ENCODE assay signal across 35 cellular contexts in genomic region chr10:116039604-116040003, GRCh38.
"Had no signal": no experiment of that assay in that cellular context is flagged by ENCODE, and none has a peak within 500 bp of the region (broad histone marks: within the 10 kb centered on the region; RNA-seq: fewer than 3 reads in every experiment).

No MANE protein-coding gene starts in this region.

- H3K4me3 Mint-ChIP-seq: activated B cell treated with CpG ODN at 0.5 μM for 24 hours; activated CD4-positive, alpha-beta memory T cell treated with anti-CD3 and anti-CD28 coated beads for 36 hours; activated CD4-positive, alpha-beta T cell treated with anti-CD3 and anti-CD28 coated beads, Interleukin-2, amount 10 ng/mL, durations not matched to agents 24 days and 14 days; activated CD8-positive, alpha-beta memory T cell treated with anti-CD3 and anti-CD28 coated beads, Interleukin-2, amount 10 ng/mL, durations not matched to agents 7 days and 5 days; activated CD8-positive, alpha-beta T cell treated with anti-CD3 and anti-CD28 coated beads, Interleukin-2, amount 10 ng/mL, durations not matched to agents 7 days and 5 days; activated naive CD4-positive, alpha-beta T cell treated with anti-CD3 and anti-CD28 coated beads, Interleukin-2, amount 10 ng/mL, durations not matched to agents 7 days and 5 days; activated naive CD4-positive, alpha-beta T cell treated with anti-CD3 and anti-CD28 coated beads, Interleukin-2, amount 50 U/mL, for 24 hours; activated naive CD8-positive, alpha-beta T cell; activated naive CD8-positive, alpha-beta T cell treated with anti-CD3 and anti-CD28 coated beads, Interleukin-2, amount 10 ng/mL, durations not matched to agents 7 days and 5 days; activated naive CD8-positive, alpha-beta T cell treated with anti-CD3 and anti-CD28 coated beads, Interleukin-2, amount 50 U/mL, for 24 hours; activated T-cell treated with anti-CD3 and anti-CD28 coated beads, Interleukin-2, amount 50 U/mL, for 24 hours; central memory CD8-positive, alpha-beta T cell; T-helper 1 cell treated with Interleukin-12 subunit alpha and Interleukin-12 subunit beta and Interleukin-4 antibody, amounts not matched to agents 30 μg/mL and 1 μg/mL, for 36 hours; T-helper 2 cell treated with Interferon-gamma antibody and Interleukin-4, amounts not matched to agents 5 μg/mL and 100 μg/mL, for 36 hours had no signal

- H3K36me3 Mint-ChIP-seq: activated CD4-positive, alpha-beta memory T cell treated with anti-CD3 and anti-CD28 coated beads for 36 hours; activated CD8-positive, alpha-beta memory T cell treated with anti-CD3 and anti-CD28 coated beads, Interleukin-2, amount 10 ng/mL, durations not matched to agents 7 days and 5 days; activated naive CD4-positive, alpha-beta T cell treated with anti-CD3 and anti-CD28 coated beads, Interleukin-2, amount 10 ng/mL, durations not matched to agents 7 days and 5 days; activated naive CD4-positive, alpha-beta T cell treated with anti-CD3 and anti-CD28 coated beads, Interleukin-2, amount 50 U/mL, for 24 hours; activated naive CD8-positive, alpha-beta T cell; activated naive CD8-positive, alpha-beta T cell treated with anti-CD3 and anti-CD28 coated beads, Interleukin-2, amount 10 ng/mL, durations not matched to agents 7 days and 5 days; brain had no signal

- H3K9me3 Mint-ChIP-seq: activated CD4-positive, alpha-beta T cell treated with anti-CD3 and anti-CD28 coated beads, Interleukin-2, amount 10 ng/mL, durations not matched to agents 24 days and 14 days; activated naive CD8-positive, alpha-beta T cell treated with anti-CD3 and anti-CD28 coated beads, Interleukin-2, amount 10 ng/mL, durations not matched to agents 7 days and 5 days had no signal

- H3K36me3 ChIP-seq: ascending aorta, cardiac muscle cell had no signal

- H3K27ac Mint-ChIP-seq: activated B cell treated with CpG ODN at 0.5 μM for 24 hours; activated CD4-positive, alpha-beta memory T cell treated with anti-CD3 and anti-CD28 coated beads for 36 hours; activated CD4-positive, alpha-beta T cell treated with anti-CD3 and anti-CD28 coated beads, Interleukin-2, amount 10 ng/mL, durations not matched to agents 24 days and 14 days; activated CD8-positive, alpha-beta memory T cell treated with anti-CD3 and anti-CD28 coated beads, Interleukin-2, amount 10 ng/mL, durations not matched to agents 7 days and 5 days; activated CD8-positive, alpha-beta T cell treated with anti-CD3 and anti-CD28 coated beads, Interleukin-2, amount 10 ng/mL, durations not matched to agents 7 days and 5 days; activated naive CD4-positive, alpha-beta T cell treated with anti-CD3 and anti-CD28 coated beads, Interleukin-2, amount 10 ng/mL, durations not matched to agents 7 days and 5 days; activated naive CD4-positive, alpha-beta T cell treated with anti-CD3 and anti-CD28 coated beads, Interleukin-2, amount 50 U/mL, for 24 hours; activated naive CD8-positive, alpha-beta T cell; activated naive CD8-positive, alpha-beta T cell treated with anti-CD3 and anti-CD28 coated beads, Interleukin-2, amount 10 ng/mL, durations not matched to agents 7 days and 5 days; activated naive CD8-positive, alpha-beta T cell treated with anti-CD3 and anti-CD28 coated beads, Interleukin-2, amount 50 U/mL, for 24 hours; activated T-cell treated with anti-CD3 and anti-CD28 coated beads, Interleukin-2, amount 50 U/mL, for 24 hours; activated T-helper 2 cell treated with anti-CD3 and anti-CD28 coated beads, Interferon-gamma antibody, Interleukin-2, Interleukin-4, amounts not matched to agents 10 μg/mL and 5 μg/mL and 100 μg/mL, durations not matched to agents 14 hours and 24 hours and 36 hours; brain; T-helper 1 cell treated with Interleukin-12 subunit alpha and Interleukin-12 subunit beta and Interleukin-4 antibody, amounts not matched to agents 30 μg/mL and 1 μg/mL, for 36 hours; T-helper 2 cell treated with Interferon-gamma antibody and Interleukin-4, amounts not matched to agents 5 μg/mL and 100 μg/mL, for 36 hours had no signal

- H3K4me3 ChIP-seq: ascending aorta, cardiac muscle cell had no signal

- H3K27me3 Mint-ChIP-seq: activated B cell treated with CpG ODN at 0.5 μM for 24 hours; activated CD4-positive, alpha-beta memory T cell treated with anti-CD3 and anti-CD28 coated beads for 36 hours; activated CD4-positive, alpha-beta T cell treated with anti-CD3 and anti-CD28 coated beads, Interleukin-2, amount 10 ng/mL, durations not matched to agents 24 days and 14 days; activated CD8-positive, alpha-beta memory T cell treated with anti-CD3 and anti-CD28 coated beads, Interleukin-2, amount 10 ng/mL, durations not matched to agents 7 days and 5 days; activated naive CD4-positive, alpha-beta T cell treated with anti-CD3 and anti-CD28 coated beads, Interleukin-2, amount 10 ng/mL, durations not matched to agents 7 days and 5 days; activated naive CD4-positive, alpha-beta T cell treated with anti-CD3 and anti-CD28 coated beads, Interleukin-2, amount 50 U/mL, for 24 hours; activated naive CD8-positive, alpha-beta T cell treated with anti-CD3 and anti-CD28 coated beads, Interleukin-2, amount 10 ng/mL, durations not matched to agents 7 days and 5 days; activated naive CD8-positive, alpha-beta T cell treated with anti-CD3 and anti-CD28 coated beads, Interleukin-2, amount 50 U/mL, for 24 hours; activated T-cell treated with anti-CD3 and anti-CD28 coated beads, Interleukin-2, amount 50 U/mL, for 24 hours; central memory CD8-positive, alpha-beta T cell had no signal

- H3K27me3 ChIP-seq: ascending aorta, cardiac muscle cell had no signal

- H3K4me1 Mint-ChIP-seq: activated B cell treated with CpG ODN at 0.5 μM for 24 hours; activated CD4-positive, alpha-beta T cell treated with anti-CD3 and anti-CD28 coated beads, Interleukin-2, amount 10 ng/mL, durations not matched to agents 24 days and 14 days; activated CD8-positive, alpha-beta memory T cell treated with anti-CD3 and anti-CD28 coated beads, Interleukin-2, amount 10 ng/mL, durations not matched to agents 7 days and 5 days; activated naive CD4-positive, alpha-beta T cell treated with anti-CD3 and anti-CD28 coated beads, Interleukin-2, amount 10 ng/mL, durations not matched to agents 7 days and 5 days; activated naive CD4-positive, alpha-beta T cell treated with anti-CD3 and anti-CD28 coated beads, Interleukin-2, amount 50 U/mL, for 24 hours; activated naive CD8-positive, alpha-beta T cell treated with anti-CD3 and anti-CD28 coated beads, Interleukin-2, amount 10 ng/mL, durations not matched to agents 7 days and 5 days; activated naive CD8-positive, alpha-beta T cell treated with anti-CD3 and anti-CD28 coated beads, Interleukin-2, amount 50 U/mL, for 24 hours; central memory CD8-positive, alpha-beta T cell had no signal

- DNase-seq: activated B cell treated with CpG ODN at 0.5 μM for 24 hours; activated CD4-positive, alpha-beta memory T cell treated with anti-CD3 and anti-CD28 coated beads for 36 hours; activated CD4-positive, alpha-beta T cell treated with anti-CD3 and anti-CD28 coated beads for 4 hours; activated CD4-positive, alpha-beta T cell treated with anti-CD3 and anti-CD28 coated beads, Interleukin-2, amount 10 ng/mL, durations not matched to agents 24 days and 14 days; activated CD4-positive, alpha-beta T cell treated with anti-CD3 and anti-CD28 coated beads, Interleukin-2, amount 50 U/mL, for 1 hour; activated CD4-positive, alpha-beta T cell treated with anti-CD3 and anti-CD28 coated beads, Interleukin-2, amount 50 U/mL, for 4 hours; activated CD4-positive, CD25-positive, alpha-beta regulatory T cell treated with anti-CD3 and anti-CD28 coated beads, Interleukin-2, amount 50 U/mL, for 72 hours; activated CD8-positive, alpha-beta memory T cell treated with anti-CD3 and anti-CD28 coated beads for 24 hours; activated CD8-positive, alpha-beta memory T cell treated with anti-CD3 and anti-CD28 coated beads, Interleukin-2, amount 10 ng/mL, durations not matched to agents 7 days and 5 days; activated CD8-positive, alpha-beta memory T cell treated with anti-CD3 and anti-CD28 coated beads, Interleukin-2, amount 50 U/mL, for 48 hours; activated CD8-positive, alpha-beta T cell treated with anti-CD3 and anti-CD28 coated beads, Interleukin-2, amount 10 ng/mL, durations not matched to agents 7 days and 5 days; activated effector memory CD4-positive, alpha-beta T cell treated with Interleukin-2 at 50 U/mL for 16 hours; activated gamma-delta T cell; activated naive CD4-positive, alpha-beta T cell treated with anti-CD3 and anti-CD28 coated beads, Interleukin-2, amount 10 ng/mL, durations not matched to agents 7 days and 5 days; activated naive CD4-positive, alpha-beta T cell treated with Interleukin-2 at 50 U/mL for 16 hours; activated naive CD8-positive, alpha-beta T cell treated with anti-CD3 and anti-CD28 coated beads, Interleukin-2, amount 10 ng/mL, durations not matched to agents 7 days and 5 days; activated naive CD8-positive, alpha-beta T cell treated with anti-CD3 and anti-CD28 coated beads, Interleukin-2, amount 50 U/mL, for 24 hours; activated T-cell treated with anti-CD3 and anti-CD28 coated beads, Interleukin-2, amount 50 U/mL, for 24 hours; activated T-cell treated with anti-CD3 and anti-CD28 coated beads, Interleukin-2, amount 50 U/mL, for 48 hours; amygdala; anterior cingulate cortex; caudate nucleus; cerebellar nuclear complex; T-helper 1 cell; T-helper 2 cell; T-helper 9 cell had no signal
